In genomic region chr6:90621581-90621980, GRCh38 we compare ENCODE assay signal across 15 cellular contexts. TPM values are rescaled to one million over a fixed set of nuclear protein-coding genes. Genes with fewer than 3 reads are reported as not detected.
DNase-seq lines count a peak whose midpoint lies in the region; TF ChIP-seq lines count a peak whose summit lies in the region.
"Had no signal": no experiment of that assay in that cellular context is flagged by ENCODE, and none has a peak within 500 bp of the region (broad histone marks: within the 10 kb centered on the region; RNA-seq: fewer than 3 reads in every experiment).

No MANE protein-coding gene starts in this region.

- H3K9me3 ChIP-seq in mesenchymal stem cell (ENCODE audit: control insufficient read depth, low read length) (no peaks in the 10 kb centered on the region), tibial artery (no peaks in the 10 kb centered on the region)
- H3K9me3 ChIP-seq: HAP-1 had no signal

- DNase-seq in G401 (ENCODE audit: low spot score) (peak; percentile 70), NCI-H2171 (lab: John Stamatoyannopoulos, UW) (peak; percentile 56), cerebellar cortex (ENCODE audit: low spot score) (peak; percentile 60), GM03348 (ENCODE audit: low spot score) (no peak), mesenchymal stem cell (no peak), tibial artery (no peak)
- DNase-seq: Calu3; CD4-positive, alpha-beta memory T cell; COR-L47; DMS79; EL; GF-D8; GOT3; HFFc6 had no signal

- no peak overlapping the region for H2BK5ac ChIP-seq in mesenchymal stem cell (ENCODE audit: low read depth, low read length, poor library complexity, severe bottlenecking)

- no peak overlapping the region for H3K4me2 ChIP-seq in mesenchymal stem cell (ENCODE audit: low read length, poor library complexity, severe bottlenecking)

- H3K27me3 ChIP-seq in mesenchymal stem cell (ENCODE audit: control insufficient read depth in 1 of 2, insufficient read depth in 1 of 2, low read length in 2 of 2) (peaks cover 12 to 13% of the 10 kb centered on the region in 2 experiments), tibial artery (peaks cover 0 to 5% of the 10 kb centered on the region in 2 donors)

- H3K4me1 ChIP-seq in mesenchymal stem cell (ENCODE audit: control insufficient read depth, insufficient read depth, low read depth, low read length) (no peaks in the 10 kb centered on the region), tibial artery (no peaks in the 10 kb centered on the region)
- H3K4me1 ChIP-seq: HAP-1 had no signal

- TF ChIP-seq CTCF in tibial artery (IDR thresholded peaks at IDR 0.05): no peak

- no peak overlapping the region for H3K9ac ChIP-seq in mesenchymal stem cell (ENCODE audit: low read length)

- H3K23ac ChIP-seq in mesenchymal stem cell (ENCODE audit: low read length in 2 of 2): no peak overlapping the region

- intact Hi-C loops in tibial artery (cut with DNase I; ENCODE audit: low total_unique reads): no loop called here

- H3K36me3 ChIP-seq in mesenchymal stem cell (ENCODE audit: control insufficient read depth in 1 of 2, insufficient read depth in 2 of 2, low read depth in 1 of 2, low read length in 2 of 2): no peaks in the 10 kb centered on the region
- no peaks in the 10 kb centered on the region for H3K36me3 ChIP-seq in tibial artery
- H3K36me3 ChIP-seq: HAP-1 had no signal

- in situ Hi-C loops in G401 (cut with HindIII; ENCODE audit: low sequenced_read_pairs): no loop called here

- no peak overlapping the region for H3K27ac ChIP-seq in mesenchymal stem cell (ENCODE audit: low read length, poor library complexity, severe bottlenecking)
- H3K27ac ChIP-seq in tibial artery: no peak overlapping the region

- H2BK12ac ChIP-seq in mesenchymal stem cell (ENCODE audit: low read length in 2 of 2): no peak overlapping the region

- H2AK5ac ChIP-seq in mesenchymal stem cell (ENCODE audit: low read length, severe bottlenecking): no peak overlapping the region

- H4K8ac ChIP-seq in mesenchymal stem cell (ENCODE audit: low read length): no peak overlapping the region

- no peak overlapping the region for H2BK15ac ChIP-seq in mesenchymal stem cell (ENCODE audit: low read depth, poor library complexity, severe bottlenecking)

- H2BK120ac ChIP-seq in mesenchymal stem cell (ENCODE audit: low read depth, low read length): no peak overlapping the region

- H4K91ac ChIP-seq in mesenchymal stem cell (ENCODE audit: low read length): no peak overlapping the region

- H3K18ac ChIP-seq in mesenchymal stem cell (ENCODE audit: low read depth in 1 of 2, low read length in 2 of 2): no peak overlapping the region

- H2AFZ ChIP-seq in mesenchymal stem cell (ENCODE audit: low read depth, low read length): no peak overlapping the region

- no peak overlapping the region for H3K4ac ChIP-seq in mesenchymal stem cell (ENCODE audit: low read depth in 1 of 2, low read length in 2 of 2)

- no peak overlapping the region for H3K14ac ChIP-seq in mesenchymal stem cell (ENCODE audit: low read length in 2 of 2)

- H3K4me3 ChIP-seq in mesenchymal stem cell (ENCODE audit: insufficient read depth in 1 of 2, low read depth in 1 of 2, low read length in 2 of 2): no peak overlapping the region
- H3K4me3 ChIP-seq in tibial artery: no peak overlapping the region
- H3K4me3 ChIP-seq: HAP-1 had no signal

- no peaks in the 10 kb centered on the region for H3K79me1 ChIP-seq in mesenchymal stem cell (replicated peaks; ENCODE audit: low read length, poor library complexity, severe bottlenecking)

- WGBS in mesenchymal stem cell: 100% methylated on average over 2 of the region's 2 CpGs

RNA-seq across cellular contexts. Expression of gene MAP3K7, which starts 34.7 kb away (rescaled TPM):
- total RNA-seq in G401 (2014; rRNA removed; shearing (Covaris generic)): 28.2 and 44.6 TPM in 2 replicates
- 24.9 TPM for polyA plus RNA-seq in mesenchymal stem cell (2013, experiment 1 of 2)
- polyA plus RNA-seq in mesenchymal stem cell (2013, experiment 2 of 2): 25.5 TPM

Comparison
In these comparisons a context has a peak if more than half of its experiments do, and no peak if none do; other contexts are left out.
1. DNase-seq: peak in G401 (single experiment), NCI-H2171 (single experiment) and cerebellar cortex (single experiment); none in GM03348 (single experiment), mesenchymal stem cell (single experiment) and tibial artery (0 of 2).